ENCODE assay signal across 13 cellular contexts in genomic region chr2:142502402-142502801, GRCh38.
DNase-seq lines count a peak whose midpoint lies in the region; ATAC-seq lines count a peak whose summit lies in the region.
"Had no signal": no experiment of that assay in that cellular context is flagged by ENCODE, and none has a peak within 500 bp of the region (broad histone marks: within the 10 kb centered on the region; RNA-seq: fewer than 3 reads in every experiment).

No MANE protein-coding gene starts in this region.

- no peaks in the 10 kb centered on the region for H3K27me3 ChIP-seq in trophoblast cell (ENCODE audit: insufficient read depth, low read length)

- H3K23ac ChIP-seq in trophoblast cell (ENCODE audit: low read length): peak overlapping the region; percentile 33

- H4K12ac ChIP-seq in trophoblast cell (ENCODE audit: low read depth, low read length): no peak overlapping the region

- no peak overlapping the region for H4K91ac ChIP-seq in trophoblast cell (ENCODE audit: low read depth, low read length)

- no peak overlapping the region for H3K18ac ChIP-seq in trophoblast cell (ENCODE audit: low read length)

- no peak overlapping the region for H3K14ac ChIP-seq in trophoblast cell (ENCODE audit: low read length)

- no CpG with 5 or more reads among the region's 1 CpG for WGBS in trophoblast cell (ENCODE audit: extremely low coverage, insufficient coverage, insufficient read length)

- H2BK5ac ChIP-seq in trophoblast cell (ENCODE audit: low read depth, low read length, poor library complexity): no peak overlapping the region

- no peaks in the 10 kb centered on the region for H3K36me3 ChIP-seq in trophoblast cell (ENCODE audit: control insufficient read depth in 1 of 2, insufficient read depth in 2 of 2, low read length in 2 of 2)

- no peak overlapping the region for H3K27ac ChIP-seq in trophoblast cell (ENCODE audit: low read depth, low read length)
- H3K27ac ChIP-seq: A549 had no signal

- no peak overlapping the region for H3K4me2 ChIP-seq in trophoblast cell (ENCODE audit: low read length)
- H3K4me2 ChIP-seq: A549 had no signal

- H3K79me2 ChIP-seq in trophoblast cell (ENCODE audit: control insufficient read depth, insufficient read depth, low read length, poor library complexity): no peaks in the 10 kb centered on the region

- H3K9ac ChIP-seq in trophoblast cell (ENCODE audit: low read length): no peak overlapping the region

- ATAC-seq in GM18511 (IDR thresholded peaks at IDR 0.05; ENCODE audit: unreplicated experiment) (peak; percentile 48), HG03280 (IDR thresholded peaks at IDR 0.05; ENCODE audit: unreplicated experiment) (peak; percentile 67), GM18519 (IDR thresholded peaks at IDR 0.05; ENCODE audit: low FRiP score, unreplicated experiment) (no peak), GM21515 (IDR thresholded peaks at IDR 0.05; ENCODE audit: unreplicated experiment) (no peak), HG03457 (IDR thresholded peaks at IDR 0.05; ENCODE audit: unreplicated experiment) (no peak)
- ATAC-seq: A549; CD8-positive, alpha-beta T cell; HCT116 had no signal

- no peak overlapping the region for H2BK12ac ChIP-seq in trophoblast cell (ENCODE audit: low read length)

- DNase-seq in NCI-H82 treated with DMSO at 0.1 percent for 48 hours (lab: John Stamatoyannopoulos, UW; ENCODE audit: unreplicated experiment) (peak; percentile 36), trophoblast cell (no peak), DMS153 treated with DMSO at 0.1 percent for 48 hours (lab: John Stamatoyannopoulos, UW; ENCODE audit: unreplicated experiment) (no peak)
- DNase-seq: CD8-positive, alpha-beta T cell; COR-L47; KG1 had no signal

- no peaks in the 10 kb centered on the region for H3K79me1 ChIP-seq in trophoblast cell (ENCODE audit: low read length)

- no peaks in the 10 kb centered on the region for H3K4me1 ChIP-seq in trophoblast cell (ENCODE audit: control insufficient read depth in 1 of 2, insufficient read depth in 2 of 2, low read length in 2 of 2)
- H3K4me1 ChIP-seq: A549 had no signal

- H2AK5ac ChIP-seq in trophoblast cell (ENCODE audit: low read length): no peak overlapping the region

- no peak overlapping the region for H2AFZ ChIP-seq in trophoblast cell (ENCODE audit: insufficient read depth, low read length, poor library complexity)

- H3K4me3 ChIP-seq in trophoblast cell (ENCODE audit: low read depth, low read length): no peak overlapping the region
- H3K4me3 ChIP-seq: A549 had no signal

- H4K8ac ChIP-seq in trophoblast cell (ENCODE audit: low read depth, low read length): no peak overlapping the region

- H2BK120ac ChIP-seq in trophoblast cell (ENCODE audit: insufficient read depth, low read length, poor library complexity): no peak overlapping the region

- no peaks in the 10 kb centered on the region for H3K9me3 ChIP-seq in trophoblast cell (ENCODE audit: insufficient read depth, low read depth, low read length)
- H3K9me3 ChIP-seq: A549 had no signal

- H3K4ac ChIP-seq in trophoblast cell (ENCODE audit: low read depth, low read length): no peak overlapping the region

Comparison
In these comparisons a context has a peak if more than half of its experiments do, and no peak if none do; other contexts are left out.
1. ATAC-seq: peak in GM18511 (single experiment) and HG03280 (single experiment); none in GM18519 (single experiment), GM21515 (single experiment) and HG03457 (single experiment).